1 cellular context compared by ENCODE assay signal in genomic region chr3:81300324-81300927, GRCh38.
TF ChIP-seq lines count a peak whose summit lies in the region.

No MANE protein-coding gene starts in this region.

TF ChIP-seq in HepG2, 621 proteins besides CTCF, POLR2A, EP300 and RAD21 (continued from another document and continues in another):
- TF ChIP-seq ZNF264 (CRISPR knock-in tag; IDR thresholded peaks at IDR 0.05) (peak; percentile 84; the same call in 1 of the 2 replicates), ZNF703 (CRISPR knock-in tag; IDR thresholded peaks at IDR 0.05; ENCODE audit: borderline replicate concordance) (peak; percentile 99), RFX1 (IDR thresholded peaks at IDR 0.05) (no peak), ZNF780A (CRISPR knock-in tag; IDR thresholded peaks at IDR 0.05) (0 out of 2 replicates have a peak, but pooled peaks have one; percentile 55), HNRNPUL1 (IDR thresholded peaks at IDR 0.05; ENCODE audit: low read depth, low read length) (no peak), NFRKB (IDR thresholded peaks at IDR 0.05) (no peak), ZNF775 (CRISPR knock-in tag; IDR thresholded peaks at IDR 0.05; ENCODE audit: borderline replicate concordance) (no peak), PCBP1 (IDR thresholded peaks at IDR 0.05; ENCODE audit: borderline replicate concordance, low read depth, low read length) (no peak), HMG20A (CRISPR knock-in tag; IDR thresholded peaks at IDR 0.05; ENCODE audit: borderline replicate concordance) (peak; percentile 100), SMARCC2 (IDR thresholded peaks at IDR 0.05) (peak; percentile 88; the same call in 1 of the 2 replicates), AGO2 (optimal IDR thresholded peaks at IDR 0.05; ENCODE audit: low read depth, low read length) (no peak), GATAD2A (CRISPR knock-in tag; IDR thresholded peaks at IDR 0.05) (peak; percentile 98), CBX5 (CRISPR knock-in tag; IDR thresholded peaks at IDR 0.05; ENCODE audit: borderline replicate concordance) (0 out of 2 replicates have a peak, but pooled peaks have one; percentile 39), ZNF615 (CRISPR knock-in tag; IDR thresholded peaks at IDR 0.05; ENCODE audit: borderline replicate concordance) (peak; percentile 82; the same call in 1 of the 2 replicates), ARNTL (CRISPR knock-in tag; IDR thresholded peaks at IDR 0.05) (peak; percentile 91), SP140L (CRISPR knock-in tag; IDR thresholded peaks at IDR 0.05; ENCODE audit: borderline replicate concordance) (no peak), ZNF556 (CRISPR knock-in tag; IDR thresholded peaks at IDR 0.05; ENCODE audit: borderline replicate concordance) (peak; percentile 82; the same call in 1 of the 2 replicates), NFATC3 (CRISPR knock-in tag; IDR thresholded peaks at IDR 0.05) (no peak), ZNF484 (CRISPR knock-in tag; IDR thresholded peaks at IDR 0.05; ENCODE audit: borderline replicate concordance, low read depth) (no peak), FOXK2 (IDR thresholded peaks at IDR 0.05) (peak; percentile 92), TCF7L2 (IDR thresholded peaks at IDR 0.05; ENCODE audit: low read depth, low read length) (peak; percentile 98), CENPT (CRISPR knock-in tag; IDR thresholded peaks at IDR 0.05; ENCODE audit: low read depth) (no peak), SP1 (IDR thresholded peaks at IDR 0.05) (no peak), SP1 (CRISPR knock-in tag; IDR thresholded peaks at IDR 0.05) (no peak), FOXO1 (CRISPR knock-in tag; IDR thresholded peaks at IDR 0.05) (peak; percentile 96), RBM39 (IDR thresholded peaks at IDR 0.05; ENCODE audit: low read depth, low read length, poor library complexity, severe bottlenecking) (no peak), POLR2G (IDR thresholded peaks at IDR 0.05; ENCODE audit: low read depth, low read length) (no peak), ZBTB14 (CRISPR knock-in tag; IDR thresholded peaks at IDR 0.05) (no peak), PHB2 (IDR thresholded peaks at IDR 0.05; ENCODE audit: partially characterized antibody) (no peak), TFAP4 (IDR thresholded peaks at IDR 0.05; ENCODE audit: borderline replicate concordance, low read depth) (peak; percentile 70; the same call in 1 of the 2 replicates), ARID2 (CRISPR knock-in tag; IDR thresholded peaks at IDR 0.05; ENCODE audit: borderline replicate concordance) (peak; percentile 54; the same call in 1 of the 2 replicates), MAF1 (CRISPR knock-in tag; IDR thresholded peaks at IDR 0.05; ENCODE audit: borderline replicate concordance) (peak; percentile 67; the same call in 1 of the 2 replicates), ZNF850 (CRISPR knock-in tag; conservative IDR thresholded peaks at IDR 0.05) (0 out of 2 replicates have a peak, but pooled peaks have one; percentile 43), NFAT5 (CRISPR knock-in tag; IDR thresholded peaks at IDR 0.05) (no peak), NPAS2 (CRISPR knock-in tag; IDR thresholded peaks at IDR 0.05; ENCODE audit: borderline replicate concordance) (no peak), SNAPC2 (CRISPR knock-in tag; IDR thresholded peaks at IDR 0.05) (peak; percentile 95), ZHX2 (IDR thresholded peaks at IDR 0.05; ENCODE audit: low read depth) (no peak), ZHX2 (CRISPR knock-in tag; IDR thresholded peaks at IDR 0.05; ENCODE audit: borderline replicate concordance) (peak; percentile 85; the same call in 1 of the 2 replicates), CREM (IDR thresholded peaks at IDR 0.05) (peak; percentile 98), CREM (CRISPR knock-in tag; IDR thresholded peaks at IDR 0.05) (no peak), ZNF761 (CRISPR knock-in tag; conservative IDR thresholded peaks at IDR 0.05) (0 out of 2 replicates have a peak, but pooled peaks have one; percentile 44), TFDP1 (CRISPR knock-in tag; IDR thresholded peaks at IDR 0.05; ENCODE audit: borderline replicate concordance) (no peak), ZNF792 (CRISPR knock-in tag; IDR thresholded peaks at IDR 0.05) (peak; percentile 61)
- TF ChIP-seq, protein P1, sequence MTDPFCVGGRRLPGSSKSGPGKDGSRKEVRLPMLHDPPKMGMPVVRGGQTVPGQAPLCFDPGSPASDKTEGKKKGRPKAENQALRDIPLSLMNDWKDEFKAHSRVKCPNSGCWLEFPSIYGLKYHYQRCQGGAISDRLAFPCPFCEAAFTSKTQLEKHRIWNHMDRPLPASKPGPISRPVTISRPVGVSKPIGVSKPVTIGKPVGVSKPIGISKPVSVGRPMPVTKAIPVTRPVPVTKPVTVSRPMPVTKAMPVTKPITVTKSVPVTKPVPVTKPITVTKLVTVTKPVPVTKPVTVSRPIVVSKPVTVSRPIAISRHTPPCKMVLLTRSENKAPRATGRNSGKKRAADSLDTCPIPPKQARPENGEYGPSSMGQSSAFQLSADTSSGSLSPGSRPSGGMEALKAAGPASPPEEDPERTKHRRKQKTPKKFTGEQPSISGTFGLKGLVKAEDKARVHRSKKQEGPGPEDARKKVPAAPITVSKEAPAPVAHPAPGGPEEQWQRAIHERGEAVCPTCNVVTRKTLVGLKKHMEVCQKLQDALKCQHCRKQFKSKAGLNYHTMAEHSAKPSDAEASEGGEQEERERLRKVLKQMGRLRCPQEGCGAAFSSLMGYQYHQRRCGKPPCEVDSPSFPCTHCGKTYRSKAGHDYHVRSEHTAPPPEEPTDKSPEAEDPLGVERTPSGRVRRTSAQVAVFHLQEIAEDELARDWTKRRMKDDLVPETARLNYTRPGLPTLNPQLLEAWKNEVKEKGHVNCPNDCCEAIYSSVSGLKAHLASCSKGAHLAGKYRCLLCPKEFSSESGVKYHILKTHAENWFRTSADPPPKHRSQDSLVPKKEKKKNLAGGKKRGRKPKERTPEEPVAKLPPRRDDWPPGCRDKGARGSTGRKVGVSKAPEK (CRISPR knock-in tag; IDR thresholded peaks at IDR 0.05; ENCODE audit: borderline replicate concordance), result peak; percentile 83; the same call in 1 of the 2 replicates
- TF ChIP-seq, protein P2, sequence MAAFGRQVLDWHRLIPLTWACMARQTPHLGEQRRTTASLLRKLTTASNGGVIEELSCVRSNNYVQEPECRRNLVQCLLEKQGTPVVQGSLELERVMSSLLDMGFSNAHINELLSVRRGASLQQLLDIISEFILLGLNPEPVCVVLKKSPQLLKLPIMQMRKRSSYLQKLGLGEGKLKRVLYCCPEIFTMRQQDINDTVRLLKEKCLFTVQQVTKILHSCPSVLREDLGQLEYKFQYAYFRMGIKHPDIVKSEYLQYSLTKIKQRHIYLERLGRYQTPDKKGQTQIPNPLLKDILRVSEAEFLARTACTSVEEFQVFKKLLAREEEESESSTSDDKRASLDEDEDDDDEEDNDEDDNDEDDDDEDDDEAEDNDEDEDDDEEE (CRISPR knock-in tag; IDR thresholded peaks at IDR 0.05), result no peak
- TF ChIP-seq, protein P3, sequence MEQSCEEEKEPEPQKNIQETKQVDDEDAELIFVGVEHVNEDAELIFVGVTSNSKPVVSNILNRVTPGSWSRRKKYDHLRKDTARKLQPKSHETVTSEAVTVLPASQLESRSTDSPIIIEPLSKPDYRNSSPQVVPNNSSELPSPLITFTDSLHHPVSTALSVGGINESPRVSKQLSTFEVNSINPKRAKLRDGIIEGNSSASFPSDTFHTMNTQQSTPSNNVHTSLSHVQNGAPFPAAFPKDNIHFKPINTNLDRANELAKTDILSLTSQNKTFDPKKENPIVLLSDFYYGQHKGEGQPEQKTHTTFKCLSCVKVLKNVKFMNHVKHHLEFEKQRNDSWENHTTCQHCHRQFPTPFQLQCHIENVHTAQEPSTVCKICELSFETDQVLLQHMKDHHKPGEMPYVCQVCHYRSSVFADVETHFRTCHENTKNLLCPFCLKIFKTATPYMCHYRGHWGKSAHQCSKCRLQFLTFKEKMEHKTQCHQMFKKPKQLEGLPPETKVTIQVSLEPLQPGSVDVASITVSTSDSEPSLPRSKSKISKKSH (CRISPR knock-in tag; IDR thresholded peaks at IDR 0.05; ENCODE audit: borderline replicate concordance), result no peak
